1 cellular context compared by ENCODE assay signal in genomic region chr17:82392967-82393366, GRCh38.
TF ChIP-seq lines count a peak whose summit lies in the region.

No MANE protein-coding gene starts in this region.

TF ChIP-seq in HepG2, 621 proteins besides CTCF, POLR2A, EP300 and RAD21:
- TF ChIP-seq ZNF263 (CRISPR knock-in tag; IDR thresholded peaks at IDR 0.05) (no peak), ZNF101 (CRISPR knock-in tag; IDR thresholded peaks at IDR 0.05; ENCODE audit: borderline replicate concordance, low read depth) (no peak), ELF3 (CRISPR knock-in tag; IDR thresholded peaks at IDR 0.05) (no peak), ZSCAN12 (CRISPR knock-in tag; IDR thresholded peaks at IDR 0.05) (no peak), ZNF460 (CRISPR knock-in tag; IDR thresholded peaks at IDR 0.05; ENCODE audit: borderline replicate concordance) (no peak), ZNF207 (IDR thresholded peaks at IDR 0.05; ENCODE audit: borderline replicate concordance) (no peak), TOE1 (CRISPR knock-in tag; IDR thresholded peaks at IDR 0.05) (no peak), ZNF33A (CRISPR knock-in tag; IDR thresholded peaks at IDR 0.05; ENCODE audit: borderline replicate concordance) (no peak), RBM39 (IDR thresholded peaks at IDR 0.05; ENCODE audit: low read depth, low read length, poor library complexity, severe bottlenecking) (no peak), ERF (CRISPR knock-in tag; IDR thresholded peaks at IDR 0.05) (no peak), ZNF318 (CRISPR knock-in tag; IDR thresholded peaks at IDR 0.05) (no peak), GPBP1L1 (CRISPR knock-in tag; IDR thresholded peaks at IDR 0.05) (no peak), NFATC3 (CRISPR knock-in tag; IDR thresholded peaks at IDR 0.05) (no peak), E2F5 (CRISPR knock-in tag; conservative IDR thresholded peaks at IDR 0.05) (no peak), HNF4G (IDR thresholded peaks at IDR 0.05; ENCODE audit: borderline replicate concordance, low read depth, low read length) (no peak), HNF4G (CRISPR knock-in tag; IDR thresholded peaks at IDR 0.05; ENCODE audit: borderline replicate concordance, low read depth) (no peak), ZNF501 (CRISPR knock-in tag; IDR thresholded peaks at IDR 0.05) (no peak), ZNF557 (CRISPR knock-in tag; IDR thresholded peaks at IDR 0.05) (no peak), HNRNPH1 (optimal IDR thresholded peaks at IDR 0.05; ENCODE audit: low read depth, low read length) (no peak), BRCA1 (CRISPR knock-in tag; IDR thresholded peaks at IDR 0.05) (no peak)
